ENCODE assay signal across 8 cellular contexts in genomic region chrX:109886122-109886761, GRCh38.
DNase-seq lines count a peak whose midpoint lies in the region; ATAC-seq, FAIRE-seq and TF ChIP-seq lines count a peak whose summit lies in the region.

No MANE protein-coding gene starts in this region.

- ATAC-seq in GM18502 (IDR thresholded peaks at IDR 0.05; ENCODE audit: poor library complexity, unreplicated experiment), result no peak

- TF ChIP-seq POLR2A in breast epithelium (IDR thresholded peaks at IDR 0.05) (no peak), vagina (IDR thresholded peaks at IDR 0.05) (no peak)

- 30% methylated on average over 4 of the region's 4 CpGs for WGBS in liver

- H3K4me1 ChIP-seq in breast epithelium, result no peaks in the 10 kb centered on the region
- no peaks in the 10 kb centered on the region for H3K4me1 ChIP-seq in liver (ENCODE audit: control insufficient read depth in 4 of 4, insufficient read depth in 4 of 4, low read length in 3 of 4)
- no peaks in the 10 kb centered on the region for H3K4me1 ChIP-seq in vagina

- no peaks in the 10 kb centered on the region for H3K36me3 ChIP-seq in breast epithelium
- H3K36me3 ChIP-seq in liver (ENCODE audit: control insufficient read depth in 4 of 4, insufficient read depth in 3 of 4, low read depth in 1 of 4, low read length in 3 of 4), result no peaks in the 10 kb centered on the region
- H3K36me3 ChIP-seq in vagina, result no peaks in the 10 kb centered on the region

- intact Hi-C loops in breast epithelium (cut with DNase I; ENCODE audit: low total_unique reads) (no loop called here), vagina (cut with DNase I) (no loop called here)

- TF ChIP-seq RAD21 in liver (IDR thresholded peaks at IDR 0.05), result peak; percentile 70 to 89

- H3K27ac ChIP-seq in breast epithelium (no peak overlapping the region), liver (ENCODE audit: low read depth in 1 of 2, low read length in 2 of 2) (no peak overlapping the region), vagina (no peak overlapping the region)

- H3K27me3 ChIP-seq in breast epithelium (peaks cover 0 to 36% of the 10 kb centered on the region in 2 donors), liver (ENCODE audit: control insufficient read depth in 4 of 4, insufficient read depth in 4 of 4, low read length in 3 of 4) (no peaks in the 10 kb centered on the region), vagina (no peaks in the 10 kb centered on the region)

- FAIRE-seq in RCC 7860 (lab: Jason Lieb, UNC), result peak; percentile 54

- no peak overlapping the region for H3K4me3 ChIP-seq in HFF-Myc (replicated peaks; ENCODE audit: low read depth, low read length)
- no peak overlapping the region for H3K4me3 ChIP-seq in breast epithelium
- H3K4me3 ChIP-seq in liver (ENCODE audit: low read depth in 1 of 3, low read length in 3 of 3), result no peak overlapping the region
- no peak overlapping the region for H3K4me3 ChIP-seq in vagina

- TF ChIP-seq CTCF in HFF-Myc (IDR thresholded peaks at IDR 0.05; ENCODE audit: low read depth, low read length, missing control alignments) (peak; percentile 68), breast epithelium (IDR thresholded peaks at IDR 0.05) (peak; percentile 51 to 71 (median 57)), liver (IDR thresholded peaks at IDR 0.05; ENCODE audit: low read depth, low read length, missing input control) (peak; percentile 65), vagina (IDR thresholded peaks at IDR 0.05) (peak in 2 of 3 experiments; percentile 20 to 62)

- no peak overlapping the region for H3K9ac ChIP-seq in liver (ENCODE audit: low read depth in 1 of 2, low read length in 2 of 2)

- H3K9me3 ChIP-seq in breast epithelium (no peaks in the 10 kb centered on the region), liver (ENCODE audit: control insufficient read depth in 4 of 4, low read length in 3 of 4) (no peaks in the 10 kb centered on the region), vagina (no peaks in the 10 kb centered on the region)

- peak; percentile 19 to 67 (median 23) for DNase-seq in NCI-H1417 (lab: John Stamatoyannopoulos, UW)
- no peak for DNase-seq in NCI-H1417 treated with DMSO at 0.1 percent for 48 hours (lab: John Stamatoyannopoulos, UW)
- no peak for DNase-seq in HFF-Myc (ENCODE audit: extremely low read depth, low read depth)
- DNase-seq in RCC 7860 (ENCODE audit: low spot score), result peak; percentile 17
- no peak for DNase-seq in breast epithelium (ENCODE audit: low spot score in 2 of 2)
- no peak for DNase-seq in vagina (ENCODE audit: extremely low spot score in 2 of 2)

TF ChIP-seq in liver, 16 proteins besides CTCF, POLR2A, EP300 and RAD21:
- TF ChIP-seq SP1 (IDR thresholded peaks at IDR 0.05) (no peak), HNF4A (conservative IDR thresholded peaks at IDR 0.05) (no peak), GABPA (IDR thresholded peaks at IDR 0.05 in 1 of 2, conservative IDR thresholded peaks at IDR 0.05 in 1 of 2) (no peak), JUND (IDR thresholded peaks at IDR 0.05) (no peak), YY1 (IDR thresholded peaks at IDR 0.05) (no peak), HNF4G (IDR thresholded peaks at IDR 0.05) (no peak), NR2F2 (IDR thresholded peaks at IDR 0.05) (no peak), FOXA2 (IDR thresholded peaks at IDR 0.05) (no peak), ATF3 (IDR thresholded peaks at IDR 0.05) (no peak), EGR1 (IDR thresholded peaks at IDR 0.05; ENCODE audit: low read depth in 2 of 2) (no peak), TAF1 (conservative IDR thresholded peaks at IDR 0.05) (no peak), RXRA (IDR thresholded peaks at IDR 0.05) (no peak), FOXA1 (IDR thresholded peaks at IDR 0.05) (no peak)
- TF ChIP-seq, protein P1, sequence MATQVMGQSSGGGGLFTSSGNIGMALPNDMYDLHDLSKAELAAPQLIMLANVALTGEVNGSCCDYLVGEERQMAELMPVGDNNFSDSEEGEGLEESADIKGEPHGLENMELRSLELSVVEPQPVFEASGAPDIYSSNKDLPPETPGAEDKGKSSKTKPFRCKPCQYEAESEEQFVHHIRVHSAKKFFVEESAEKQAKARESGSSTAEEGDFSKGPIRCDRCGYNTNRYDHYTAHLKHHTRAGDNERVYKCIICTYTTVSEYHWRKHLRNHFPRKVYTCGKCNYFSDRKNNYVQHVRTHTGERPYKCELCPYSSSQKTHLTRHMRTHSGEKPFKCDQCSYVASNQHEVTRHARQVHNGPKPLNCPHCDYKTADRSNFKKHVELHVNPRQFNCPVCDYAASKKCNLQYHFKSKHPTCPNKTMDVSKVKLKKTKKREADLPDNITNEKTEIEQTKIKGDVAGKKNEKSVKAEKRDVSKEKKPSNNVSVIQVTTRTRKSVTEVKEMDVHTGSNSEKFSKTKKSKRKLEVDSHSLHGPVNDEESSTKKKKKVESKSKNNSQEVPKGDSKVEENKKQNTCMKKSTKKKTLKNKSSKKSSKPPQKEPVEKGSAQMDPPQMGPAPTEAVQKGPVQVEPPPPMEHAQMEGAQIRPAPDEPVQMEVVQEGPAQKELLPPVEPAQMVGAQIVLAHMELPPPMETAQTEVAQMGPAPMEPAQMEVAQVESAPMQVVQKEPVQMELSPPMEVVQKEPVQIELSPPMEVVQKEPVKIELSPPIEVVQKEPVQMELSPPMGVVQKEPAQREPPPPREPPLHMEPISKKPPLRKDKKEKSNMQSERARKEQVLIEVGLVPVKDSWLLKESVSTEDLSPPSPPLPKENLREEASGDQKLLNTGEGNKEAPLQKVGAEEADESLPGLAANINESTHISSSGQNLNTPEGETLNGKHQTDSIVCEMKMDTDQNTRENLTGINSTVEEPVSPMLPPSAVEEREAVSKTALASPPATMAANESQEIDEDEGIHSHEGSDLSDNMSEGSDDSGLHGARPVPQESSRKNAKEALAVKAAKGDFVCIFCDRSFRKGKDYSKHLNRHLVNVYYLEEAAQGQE (IDR thresholded peaks at IDR 0.05), result no peak
- TF ChIP-seq, protein P2, sequence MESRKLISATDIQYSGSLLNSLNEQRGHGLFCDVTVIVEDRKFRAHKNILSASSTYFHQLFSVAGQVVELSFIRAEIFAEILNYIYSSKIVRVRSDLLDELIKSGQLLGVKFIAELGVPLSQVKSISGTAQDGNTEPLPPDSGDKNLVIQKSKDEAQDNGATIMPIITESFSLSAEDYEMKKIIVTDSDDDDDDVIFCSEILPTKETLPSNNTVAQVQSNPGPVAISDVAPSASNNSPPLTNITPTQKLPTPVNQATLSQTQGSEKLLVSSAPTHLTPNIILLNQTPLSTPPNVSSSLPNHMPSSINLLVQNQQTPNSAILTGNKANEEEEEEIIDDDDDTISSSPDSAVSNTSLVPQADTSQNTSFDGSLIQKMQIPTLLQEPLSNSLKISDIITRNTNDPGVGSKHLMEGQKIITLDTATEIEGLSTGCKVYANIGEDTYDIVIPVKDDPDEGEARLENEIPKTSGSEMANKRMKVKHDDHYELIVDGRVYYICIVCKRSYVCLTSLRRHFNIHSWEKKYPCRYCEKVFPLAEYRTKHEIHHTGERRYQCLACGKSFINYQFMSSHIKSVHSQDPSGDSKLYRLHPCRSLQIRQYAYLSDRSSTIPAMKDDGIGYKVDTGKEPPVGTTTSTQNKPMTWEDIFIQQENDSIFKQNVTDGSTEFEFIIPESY (IDR thresholded peaks at IDR 0.05), result no peak
- TF ChIP-seq, protein P3, sequence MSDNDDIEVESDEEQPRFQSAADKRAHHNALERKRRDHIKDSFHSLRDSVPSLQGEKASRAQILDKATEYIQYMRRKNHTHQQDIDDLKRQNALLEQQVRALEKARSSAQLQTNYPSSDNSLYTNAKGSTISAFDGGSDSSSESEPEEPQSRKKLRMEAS (IDR thresholded peaks at IDR 0.05), result no peak

Comparison
In these comparisons a context has a peak if more than half of its experiments do, and no peak if none do; other contexts are left out.
1. DNase-seq: peak in NCI-H1417 (3 of 3) and RCC 7860 (single experiment); none in NCI-H1417 treated with DMSO at 0.1 percent for 48 hours (single experiment), HFF-Myc (single experiment), breast epithelium (0 of 2) and vagina (0 of 2).
2. Peak in every context shown above with its lines, with median percentiles within 50 percentile points of each other: CTCF ChIP-seq.